Comparison of ENCODE assay signal across 9 cellular contexts in genomic region chr1:83901547-83902155, GRCh38.
DNase-seq lines count a peak whose midpoint lies in the region; TF ChIP-seq lines count a peak whose summit lies in the region.
"Had no signal": no experiment of that assay in that cellular context is flagged by ENCODE, and none has a peak within 500 bp of the region (broad histone marks: within the 10 kb centered on the region; RNA-seq: fewer than 3 reads in every experiment).

No MANE protein-coding gene starts in this region.

- no TSS peak for BruUV-seq in PC-9 (replicated peaks; lab: Mats Ljungman, UMichigan)

- H3K27me3 ChIP-seq in PC-9 (ENCODE audit: insufficient read depth, low read depth) (no peaks in the 10 kb centered on the region), smooth muscle cell (ENCODE audit: low read depth) (no peaks in the 10 kb centered on the region), MM.1S (replicated peaks; ENCODE audit: insufficient read depth, low read length) (no peaks in the 10 kb centered on the region), BE2C (no peaks in the 10 kb centered on the region)

- H3K4me3 ChIP-seq in HFF-Myc (replicated peaks; ENCODE audit: low read depth, low read length) (no peak overlapping the region), PC-9 (no peak overlapping the region), fibroblast of mammary gland (ENCODE audit: control insufficient read depth, low read depth, low read length) (no peak overlapping the region), smooth muscle cell (no peak overlapping the region), MM.1S (ENCODE audit: low read length) (no peak overlapping the region), BE2C (ENCODE audit: low read depth, low read length) (no peak overlapping the region)

- H3K36me3 ChIP-seq in PC-9 (ENCODE audit: low read depth) (no peaks in the 10 kb centered on the region), smooth muscle cell (ENCODE audit: low read depth) (no peaks in the 10 kb centered on the region), MM.1S (replicated peaks; ENCODE audit: insufficient read depth, low read length) (no peaks in the 10 kb centered on the region), BE2C (no peaks in the 10 kb centered on the region; the same call in 1 of the 2 replicates)

- CTCF ChIA-PET in PC-9 (lab: Charles Lee), result no interaction called here

- TF ChIP-seq CTCF in HFF-Myc (IDR thresholded peaks at IDR 0.05; ENCODE audit: low read depth, low read length, missing control alignments), result no peak
- TF ChIP-seq CTCF in PC-9 (conservative IDR thresholded peaks at IDR 0.05), result no peak
- TF ChIP-seq CTCF in fibroblast of mammary gland (conservative IDR thresholded peaks at IDR 0.05; ENCODE audit: control insufficient read depth, insufficient read depth, low read depth, low read length), result no peak
- no peak for TF ChIP-seq CTCF in smooth muscle cell (IDR thresholded peaks at IDR 0.05; ENCODE audit: borderline replicate concordance, insufficient read depth, poor library complexity, severe bottlenecking)
- no peak for TF ChIP-seq CTCF in MM.1S (IDR thresholded peaks at IDR 0.05; ENCODE audit: low read length)
- TF ChIP-seq CTCF in BE2C (IDR thresholded peaks at IDR 0.05; ENCODE audit: low read depth, low read length), result no peak

- 71% methylated on average over 4 of the region's 4 CpGs for WGBS in smooth muscle cell (ENCODE audit: low lambda C conversion rate)

- no peaks in the 10 kb centered on the region for H3K79me2 ChIP-seq in PC-9 (ENCODE audit: low read depth)
- no peaks in the 10 kb centered on the region for H3K79me2 ChIP-seq in smooth muscle cell (ENCODE audit: low read depth)
- no peaks in the 10 kb centered on the region for H3K79me2 ChIP-seq in MM.1S (ENCODE audit: low read length)

- POLR2A ChIA-PET in PC-9 (lab: Charles Lee; ENCODE audit: unreplicated experiment), result interaction anchor here (0.6 kb wide), 1 partner anchor 605 kb away, joined by 3 read pairs; the partner anchor contains the start of gene GNG5

- H3K4me1 ChIP-seq in PC-9 (replicated peaks; ENCODE audit: insufficient read depth), result peaks cover 19% of the 10 kb centered on the region
- H3K4me1 ChIP-seq in smooth muscle cell (ENCODE audit: low read depth), result no peaks in the 10 kb centered on the region
- no peaks in the 10 kb centered on the region for H3K4me1 ChIP-seq in MM.1S (ENCODE audit: low read length)
- H3K4me1 ChIP-seq in BE2C, result no peaks in the 10 kb centered on the region

- H3K4me2 ChIP-seq in PC-9, result peak overlapping the region; percentile 33
- peak overlapping the region; percentile 34 for H3K4me2 ChIP-seq in smooth muscle cell
- no peak overlapping the region for H3K4me2 ChIP-seq in MM.1S (ENCODE audit: low read depth, low read length)

- H3F3A ChIP-seq in PC-9 (ENCODE audit: insufficient read depth, low read depth) (peaks cover 7% of the 10 kb centered on the region), smooth muscle cell (ENCODE audit: low read depth) (no peaks in the 10 kb centered on the region), MM.1S (ENCODE audit: insufficient read depth, low read length) (no peaks in the 10 kb centered on the region)

- H4K20me1 ChIP-seq in PC-9 (ENCODE audit: insufficient read depth) (no peaks in the 10 kb centered on the region), smooth muscle cell (ENCODE audit: low read depth) (no peaks in the 10 kb centered on the region), MM.1S (ENCODE audit: insufficient read depth, low read length) (no peaks in the 10 kb centered on the region)

- intact Hi-C loops in PC-9 (cut with micrococcal nuclease; ENCODE audit: unreplicated experiment), result loop anchor here (10.0 kb wide), 1 partner anchor 723 kb away; no protein-coding TSS in a partner anchor

- DNase-seq in HFF-Myc (ENCODE audit: extremely low read depth, low read depth), result peak; percentile 25
- peak; percentile 15 to 98 for DNase-seq in PC-9
- DNase-seq in fibroblast of mammary gland (ENCODE audit: low read depth), result peak; percentile 93
- no peak for DNase-seq in smooth muscle cell (lab: John Stamatoyannopoulos, UW; ENCODE audit: unreplicated experiment)
- DNase-seq in NCI-H82 (lab: John Stamatoyannopoulos, UW), result no peak
- no peak for DNase-seq in MM.1S
- no peak for DNase-seq in BE2C
- DNase-seq: activated CD4-positive, alpha-beta T cell treated with anti-CD3 and anti-CD28 coated beads for 48 hours; anterior cingulate cortex had no signal

- no peaks in the 10 kb centered on the region for H3K9me2 ChIP-seq in PC-9 (ENCODE audit: insufficient read depth)
- no peaks in the 10 kb centered on the region for H3K9me2 ChIP-seq in MM.1S (replicated peaks; ENCODE audit: insufficient read depth, low read length)

- H2AFZ ChIP-seq in PC-9, result no peak overlapping the region
- no peak overlapping the region for H2AFZ ChIP-seq in smooth muscle cell (ENCODE audit: low read depth)
- H2AFZ ChIP-seq in MM.1S (ENCODE audit: low read length), result no peak overlapping the region

- H3K27ac ChIP-seq in PC-9, result no peak overlapping the region
- peak overlapping the region; percentile 27 for H3K27ac ChIP-seq in smooth muscle cell (ENCODE audit: low read depth)
- no peak overlapping the region for H3K27ac ChIP-seq in MM.1S (ENCODE audit: low read length)

- peak overlapping the region; percentile 3 for H3K9ac ChIP-seq in smooth muscle cell (ENCODE audit: low read depth)
- H3K9ac ChIP-seq in MM.1S (ENCODE audit: low read length), result no peak overlapping the region

- H3K9me3 ChIP-seq in PC-9 (ENCODE audit: insufficient read depth, low read depth) (no peaks in the 10 kb centered on the region), smooth muscle cell (replicated peaks; ENCODE audit: low read depth) (no peaks in the 10 kb centered on the region), MM.1S (replicated peaks; ENCODE audit: insufficient read depth, low read length) (no peaks in the 10 kb centered on the region), BE2C (no peaks in the 10 kb centered on the region)

Comparison
In these comparisons a context has a peak if more than half of its experiments do, and no peak if none do; other contexts are left out.
1. DNase-seq: peak in HFF-Myc (single experiment), PC-9 (2 of 2) and fibroblast of mammary gland (single experiment); none in smooth muscle cell (single experiment), NCI-H82 (single experiment), MM.1S (single experiment) and BE2C (single experiment).